ENCODE assay signal across 9 cellular contexts in genomic region chr13:19960673-19961015, GRCh38. TPM values are rescaled to one million over a fixed set of nuclear protein-coding genes. Genes with fewer than 3 reads are reported as not detected.
DNase-seq lines count a peak whose midpoint lies in the region; ATAC-seq and TF ChIP-seq lines count a peak whose summit lies in the region.
"Had no signal": no experiment of that assay in that cellular context is flagged by ENCODE, and none has a peak within 500 bp of the region (broad histone marks: within the 10 kb centered on the region; RNA-seq: fewer than 3 reads in every experiment).

No MANE protein-coding gene starts in this region.

- no peaks in the 10 kb centered on the region for H3K9me3 ChIP-seq in OCI-LY1 (ENCODE audit: low read length)
- no peaks in the 10 kb centered on the region for H3K9me3 ChIP-seq in duodenal mucosa (ENCODE audit: control insufficient read depth in 1 of 2, low read length in 2 of 2)
- H3K9me3 ChIP-seq in neuron (ENCODE audit: low read length), result no peaks in the 10 kb centered on the region
- no peaks in the 10 kb centered on the region for H3K9me3 ChIP-seq in thyroid gland
- H3K9me3 ChIP-seq: tibial nerve had no signal

- peaks cover 48% of the 10 kb centered on the region for H3K79me2 ChIP-seq in OCI-LY1 (ENCODE audit: insufficient read depth, low read length)

- peak overlapping the region; percentile 87 for H3K4me2 ChIP-seq in OCI-LY1 (ENCODE audit: low read length)

- peak; percentile 7 for DNase-seq in EH (ENCODE audit: low read depth)
- no peak for DNase-seq in effector CD4-positive, alpha-beta T cell
- no peak for DNase-seq in kidney glomerular epithelial cell (lab: John Stamatoyannopoulos, UW)
- no peak for DNase-seq in thyroid gland

- intact Hi-C loops in thyroid gland (cut with DNase I), result no loop called here

- H3K27ac ChIP-seq in OCI-LY1 (ENCODE audit: low read depth, low read length, poor library complexity, severe bottlenecking) (no peak overlapping the region), duodenal mucosa (ENCODE audit: low read depth, low read length) (no peak overlapping the region), thyroid gland (peak overlapping the region in 1 of 3 donors; percentile 18)

- 80 to 82% methylated on average over 2 of the region's 2 CpGs for WGBS in thyroid gland, 2 donors

- no peaks in the 10 kb centered on the region for H3K9me2 ChIP-seq in OCI-LY1 (ENCODE audit: low read depth, low read length)

- H2AFZ ChIP-seq in OCI-LY1 (ENCODE audit: low read length) (no peak overlapping the region), neuron (ENCODE audit: low read depth, low read length) (no peak overlapping the region)

- peaks cover 29% of the 10 kb centered on the region for H3K4me1 ChIP-seq in OCI-LY1 (ENCODE audit: insufficient read depth, low read length, severe bottlenecking)
- peaks cover 17 to 27% of the 10 kb centered on the region in 2 donors for H3K4me1 ChIP-seq in duodenal mucosa (ENCODE audit: control insufficient read depth in 1 of 2, insufficient read depth in 2 of 2, low read length in 2 of 2)
- peaks cover 20% of the 10 kb centered on the region for H3K4me1 ChIP-seq in neuron (ENCODE audit: insufficient read depth, low read length)
- peaks cover 18 to 25% of the 10 kb centered on the region in 2 donors for H3K4me1 ChIP-seq in thyroid gland

- no peaks in the 10 kb centered on the region for H3F3A ChIP-seq in OCI-LY1 (ENCODE audit: insufficient read depth, low read length)

- TF ChIP-seq CTCF in OCI-LY1 (IDR thresholded peaks at IDR 0.05; ENCODE audit: low read length) (no peak), thyroid gland (IDR thresholded peaks at IDR 0.05) (no peak)

- TF ChIP-seq POLR2A in thyroid gland (IDR thresholded peaks at IDR 0.05), result no peak

- no peaks in the 10 kb centered on the region for H3K27me3 ChIP-seq in OCI-LY1 (ENCODE audit: insufficient read depth, low read length)
- H3K27me3 ChIP-seq in duodenal mucosa (ENCODE audit: control insufficient read depth in 1 of 2, insufficient read depth in 2 of 2, low read length in 2 of 2), result no peaks in the 10 kb centered on the region
- H3K27me3 ChIP-seq in neuron (ENCODE audit: insufficient read depth, low read length), result no peaks in the 10 kb centered on the region
- no peaks in the 10 kb centered on the region for H3K27me3 ChIP-seq in thyroid gland
- H3K27me3 ChIP-seq: tibial nerve had no signal

- peaks cover 37% of the 10 kb centered on the region for H3K36me3 ChIP-seq in OCI-LY1 (ENCODE audit: insufficient read depth, low read length)
- peaks cover 0 to 3% of the 10 kb centered on the region in 2 donors for H3K36me3 ChIP-seq in duodenal mucosa (ENCODE audit: control insufficient read depth in 1 of 2, insufficient read depth in 2 of 2, low read length in 2 of 2)
- H3K36me3 ChIP-seq in neuron (ENCODE audit: insufficient read depth, low read length), result peaks cover 35% of the 10 kb centered on the region
- no peaks in the 10 kb centered on the region for H3K36me3 ChIP-seq in thyroid gland
- H3K36me3 ChIP-seq: tibial nerve had no signal

- peak overlapping the region; percentile 31; the same call in 1 of the 2 replicates for H3K9ac ChIP-seq in OCI-LY1 (ENCODE audit: low read length)
- H3K9ac ChIP-seq in duodenal mucosa (ENCODE audit: low read depth in 1 of 2, low read length in 2 of 2), result peak overlapping the region; percentile 75 to 86

- peak overlapping the region; percentile 95 for H3K4me3 ChIP-seq in OCI-LY1 (ENCODE audit: low read depth, low read length, poor library complexity, severe bottlenecking)
- peak overlapping the region; percentile 84 to 94 for H3K4me3 ChIP-seq in duodenal mucosa (ENCODE audit: low read depth in 1 of 2, low read length in 2 of 2)
- H3K4me3 ChIP-seq in neuron (ENCODE audit: low read length), result peak overlapping the region; percentile 63
- no peak overlapping the region for H3K4me3 ChIP-seq in thyroid gland (replicated peaks in 1 of 3)

- no peak for ATAC-seq in HG03342 (IDR thresholded peaks at IDR 0.05; ENCODE audit: unreplicated experiment)

- H4K20me1 ChIP-seq in OCI-LY1 (ENCODE audit: insufficient read depth, low read length), result no peaks in the 10 kb centered on the region

RNA-seq across cellular contexts. Expression of gene ZMYM2, which starts 2.1 kb away (rescaled TPM):
- total RNA-seq in thyroid gland, result 100 to 1,000 TPM; 100 to 154 (median 117) TPM

Comparison
In these comparisons a context has a peak if more than half of its experiments do, and no peak if none do; other contexts are left out.
1. H3K4me3 ChIP-seq: peak in OCI-LY1 (single experiment), duodenal mucosa (2 of 2) and neuron (single experiment); none in thyroid gland (0 of 3).